In genomic region chr2:47941936-47942335, GRCh38 we compare ENCODE assay signal across 34 cellular contexts.
"Had no signal": no experiment of that assay in that cellular context is flagged by ENCODE, and none has a peak within 500 bp of the region (broad histone marks: within the 10 kb centered on the region; RNA-seq: fewer than 3 reads in every experiment).

No MANE protein-coding gene starts in this region.

- H3K4me3 ChIP-seq: MG63 had no signal

- H3K27ac ChIP-seq: KMS-11 had no signal

- H3K27me3 ChIP-seq: MG63 had no signal

- H3K9ac ChIP-seq: KMS-11 had no signal

- H3K36me3 ChIP-seq: MG63 had no signal

- H3K9me3 ChIP-seq: MG63 had no signal

- DNase-seq: Karpas-422, Kasumi-1, KBM-7, KG1, MG63, MM.1S, NCI-H1048, NCI-H1092, NCI-H1092 treated with DMSO at 0.1 percent for 48 hours, NCI-H1105, NCI-H1105 treated with DMSO at 0.1 percent for 48 hours, NCI-H1417, NCI-H1417 treated with DMSO at 0.1 percent for 48 hours, NCI-H1436, NCI-H1436 treated with DMSO at 0.1 percent for 48 hours, NCI-H146, NCI-H1694, NCI-H1694 treated with DMSO at 0.1 percent for 48 hours, NCI-H187, NCI-H187 treated with DMSO at 0.1 percent for 48 hours, NCI-H1930, NCI-H2029, NCI-H2029 treated with DMSO at 0.1 percent for 48 hours, NCI-H2081, NCI-H2081 treated with DMSO at 0.1 percent for 48 hours, NCI-H2107, NCI-H2171, NCI-H2171 treated with DMSO at 0.1 percent for 48 hours, NCI-H2227 treated with DMSO at 0.1 percent for 48 hours, NCI-H226, NCI-H345, NCI-H446, NCI-H446 treated with DMSO at 0.1 percent for 48 hours had no signal

- H3K4me2 ChIP-seq: KMS-11 had no signal
